ENCODE assay signal across 26 cellular contexts in genomic region chr2:158817596-158817995, GRCh38. TPM values are rescaled to one million over a fixed set of nuclear protein-coding genes. Genes with fewer than 3 reads are reported as not detected.
DNase-seq lines count a peak whose midpoint lies in the region; ATAC-seq and TF ChIP-seq lines count a peak whose summit lies in the region.
"Had no signal": no experiment of that assay in that cellular context is flagged by ENCODE, and none has a peak within 500 bp of the region (broad histone marks: within the 10 kb centered on the region; RNA-seq: fewer than 3 reads in every experiment).

No MANE protein-coding gene starts in this region.

- intact Hi-C loops in thyroid gland (cut with DNase I) = no loop called here

- H3K4me3 ChIP-seq in fibroblast of the aortic adventitia (ENCODE audit: low read depth, low read length) (no peak overlapping the region), skeletal muscle cell (ENCODE audit: low read depth, low read length) (no peak overlapping the region), thyroid gland (replicated peaks in 1 of 3) (no peak overlapping the region)
- H3K4me3 ChIP-seq: body of pancreas, esophagus muscularis mucosa, ovary, stomach, upper lobe of left lung had no signal

- H3K36me3 ChIP-seq in thyroid gland = no peaks in the 10 kb centered on the region
- H3K36me3 ChIP-seq: esophagus muscularis mucosa, ovary, stomach, upper lobe of left lung had no signal

- peak overlapping the region in 1 of 3 donors; percentile 47 for H3K27ac ChIP-seq in thyroid gland
- H3K27ac ChIP-seq: body of pancreas, esophagus muscularis mucosa, ovary, stomach, upper lobe of left lung had no signal

- H3K4me1 ChIP-seq in thyroid gland = peaks cover 22 to 62% of the 10 kb centered on the region in 2 donors
- H3K4me1 ChIP-seq: esophagus muscularis mucosa, upper lobe of left lung had no signal

- TF ChIP-seq POLR2A in thyroid gland (IDR thresholded peaks at IDR 0.05) = no peak

- DNase-seq in GM03348 (ENCODE audit: low spot score) (peak; percentile 75), amniotic stem cell (lab: John Stamatoyannopoulos, UW) (peak; percentile 26), fibroblast of the aortic adventitia (ENCODE audit: low read depth) (peak; percentile 45), skeletal muscle cell (ENCODE audit: low read depth) (peak; percentile 31), thyroid gland (no peak), NCI-H2196 treated with DMSO at 0.1 percent for 48 hours (lab: John Stamatoyannopoulos, UW; ENCODE audit: unreplicated experiment) (no peak), amygdala (lab: John Stamatoyannopoulos, UW) (no peak)
- DNase-seq: activated CD8-positive, alpha-beta memory T cell treated with anti-CD3 and anti-CD28 coated beads for 24 hours; activated naive CD4-positive, alpha-beta T cell treated with anti-CD3 and anti-CD28 coated beads, Interleukin-2, amount 10 ng/mL, durations not matched to agents 7 days and 5 days; activated T-cell treated with anti-CD3 and anti-CD28 coated beads, Interleukin-2, amount 50 U/mL, for 72 hours; body of pancreas; H9; left colon; mesenchymal stem cell; naive B cell; NCI-H1105 treated with DMSO at 0.1 percent for 48 hours; NCI-H510A treated with DMSO at 0.1 percent for 48 hours; NK-92 treated with Interleukin-12 subunit alpha and Interleukin-12 subunit beta, amount 100 ng/mL, for 24 hours; ovary; right cardiac atrium; stimulated activated CD4-positive, alpha-beta T cell treated with anti-CD3 and anti-CD28 coated beads, Interleukin-15, amount 100 ng/mL, for 24 hours; stomach; upper lobe of left lung had no signal

- TF ChIP-seq CTCF in fibroblast of the aortic adventitia (IDR thresholded peaks at IDR 0.05; ENCODE audit: insufficient read depth, low read length) (no peak), thyroid gland (IDR thresholded peaks at IDR 0.05) (no peak)

- no peaks in the 10 kb centered on the region for H3K9me3 ChIP-seq in thyroid gland
- H3K9me3 ChIP-seq: body of pancreas, esophagus muscularis mucosa, ovary, stomach, upper lobe of left lung had no signal

- ATAC-seq in HG02884 (IDR thresholded peaks at IDR 0.05; ENCODE audit: unreplicated experiment) = no peak
- ATAC-seq: activated T-cell treated with anti-CD3 and anti-CD28 coated beads, Interleukin-2, amount 50 U/mL, for 72 hours; body of pancreas; left colon; right cardiac atrium had no signal

- WGBS in thyroid gland, 2 donors = 69 to 84% methylated on average over 3 of the region's 3 CpGs

- no peaks in the 10 kb centered on the region for H3K27me3 ChIP-seq in thyroid gland
- H3K27me3 ChIP-seq: body of pancreas, esophagus muscularis mucosa, ovary, stomach, upper lobe of left lung had no signal

RNA-seq across cellular contexts. Expression of gene DAPL1, which starts 22.5 kb away (rescaled TPM):
- total RNA-seq in fibroblast of the aortic adventitia (ENCODE audit: low replicate concordance) (not detected in 2 replicates), thyroid gland (10 to 100 TPM; 12.3 to 68.9 (median 28.1) TPM)
- total RNA-seq: activated T-cell treated with anti-CD3 and anti-CD28 coated beads, Interleukin-2, amount 50 U/mL, for 72 hours; esophagus muscularis mucosa; G401; H9; left colon; right cardiac atrium; stomach had no signal

Comparison
In these comparisons a context has a peak if more than half of its experiments do, and no peak if none do; other contexts are left out.
1. DNase-seq: peak in GM03348 (single experiment), amniotic stem cell (single experiment), fibroblast of the aortic adventitia (single experiment) and skeletal muscle cell (single experiment); none in thyroid gland (0 of 2), NCI-H2196 treated with DMSO at 0.1 percent for 48 hours (single experiment) and amygdala (0 of 56).
2. RNA of gene DAPL1, which starts 22.5 kb away (total RNA-seq): 12.3 to 68.9 TPM in thyroid gland; not detected in fibroblast of the aortic adventitia; every median in the first group is over 10 times any median in the second.